ENCODE assay signal across 1 cellular context in genomic region chr4:158581161-158581560, GRCh38.
TF ChIP-seq lines count a peak whose summit lies in the region.

No MANE protein-coding gene starts in this region.

TF ChIP-seq in SK-N-SH treated with all-trans-retinoic acid at 6 μM for 48 hours, 23 proteins besides CTCF, POLR2A, EP300 and RAD21 (continued from another document):
- TF ChIP-seq OSR1 (CRISPR knock-in tag; IDR thresholded peaks at IDR 0.05): no peak
- TF ChIP-seq ISL1 (CRISPR knock-in tag; IDR thresholded peaks at IDR 0.05): no peak
- TF ChIP-seq TCF4 (CRISPR knock-in tag; IDR thresholded peaks at IDR 0.05; ENCODE audit: borderline replicate concordance): no peak
- no peak for TF ChIP-seq ZNF565 (CRISPR knock-in tag; conservative IDR thresholded peaks at IDR 0.05; ENCODE audit: low read depth)
- no peak for TF ChIP-seq PPARA (CRISPR knock-in tag; IDR thresholded peaks at IDR 0.05; ENCODE audit: borderline replicate concordance)
- TF ChIP-seq CSRNP3 (CRISPR knock-in tag; IDR thresholded peaks at IDR 0.05): no peak
- no peak for TF ChIP-seq ZNF70 (CRISPR knock-in tag; IDR thresholded peaks at IDR 0.05)
- no peak for TF ChIP-seq ESRRG (CRISPR knock-in tag; IDR thresholded peaks at IDR 0.05)
- no peak for TF ChIP-seq ZC3H10 (CRISPR knock-in tag; IDR thresholded peaks at IDR 0.05)
- no peak for TF ChIP-seq ZFP3 (CRISPR knock-in tag; IDR thresholded peaks at IDR 0.05)
- TF ChIP-seq SNAI2 (CRISPR knock-in tag; IDR thresholded peaks at IDR 0.05): no peak
- no peak for TF ChIP-seq BACH2 (CRISPR knock-in tag; IDR thresholded peaks at IDR 0.05; ENCODE audit: borderline replicate concordance)
